Comparison of ENCODE assay signal across 30 cellular contexts in the genomic region with DNA sequence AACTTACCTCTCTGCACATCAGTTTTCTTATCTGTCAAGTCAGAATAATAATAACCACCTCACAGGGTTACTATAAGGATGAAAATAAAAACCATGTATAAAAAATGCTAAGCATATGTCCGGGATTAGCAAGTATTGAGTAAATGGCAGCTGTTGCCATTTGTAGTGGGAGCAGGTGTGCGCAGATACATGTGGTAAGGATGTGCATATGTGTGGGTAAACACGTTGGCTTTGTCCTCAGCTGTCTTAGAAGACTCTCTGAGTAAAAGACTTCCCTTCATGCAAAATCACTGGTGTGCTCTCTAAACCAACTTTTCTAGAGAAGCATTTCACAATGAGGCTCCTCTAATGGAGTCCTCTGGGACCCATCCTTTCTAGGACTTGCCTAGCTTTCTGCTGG.
"Had no signal": no experiment of that assay in that cellular context is flagged by ENCODE, and none has a peak within 500 bp of the region (broad histone marks: within the 10 kb centered on the region; RNA-seq: fewer than 3 reads in every experiment).

No MANE protein-coding gene starts in this region.

- H3K9me3 ChIP-seq: adrenal gland, body of pancreas, esophagus muscularis mucosa, ovary, right lobe of liver, testis had no signal

- H3K27ac ChIP-seq: adrenal gland, body of pancreas, esophagus muscularis mucosa, foreskin keratinocyte, heart left ventricle, ovary, right lobe of liver, skin epidermis, testis, VCaP had no signal

- DNase-seq: activated CD4-positive, alpha-beta memory T cell treated with anti-CD3 and anti-CD28 coated beads for 36 hours; activated CD4-positive, alpha-beta T cell treated with anti-CD3 and anti-CD28 coated beads, Interleukin-2, amount 10 ng/mL, durations not matched to agents 24 days and 14 days; activated CD8-positive, alpha-beta memory T cell treated with anti-CD3 and anti-CD28 coated beads, Interleukin-2, amount 50 U/mL, for 4 hours; activated effector memory CD4-positive, alpha-beta T cell treated with anti-CD3 and anti-CD28 coated beads, Interleukin-2, amount 50 U/mL, for 16 hours; activated naive CD4-positive, alpha-beta T cell treated with anti-CD3 and anti-CD28 coated beads for 36 hours; activated naive CD8-positive, alpha-beta T cell treated with anti-CD3 and anti-CD28 coated beads for 36 hours; activated T-cell treated with anti-CD3 and anti-CD28 coated beads, Interleukin-2, amount 50 U/mL, for 1 hour; adrenal gland; aorta; body of pancreas; dermis blood vessel endothelial cell; effector CD4-positive, alpha-beta T cell; foreskin keratinocyte; heart left ventricle; hypothalamus; immature natural killer cell; kidney; left colon; mammary epithelial cell; naive thymus-derived CD4-positive, alpha-beta T cell; ovary; right lobe of liver; stimulated activated CD4-positive, alpha-beta T cell treated with anti-CD3 and anti-CD28 coated beads, Interleukin-12 subunit alpha, Interleukin-12 subunit beta, amount 100 ng/mL, for 4 hours; stimulated activated CD4-positive, alpha-beta T cell treated with anti-CD3 and anti-CD28 coated beads, Interleukin-4, amount 100 ng/mL, for 1 hour; stimulated activated naive CD8-positive, alpha-beta T cell treated with anti-CD3 and anti-CD28 coated beads, Interleukin-15, Interleukin-2, amounts not matched to agents 100 U/mL and 50 U/mL, for 24 hours; testis; trophoblast cell had no signal

- H3K27me3 ChIP-seq: adrenal gland, body of pancreas, esophagus muscularis mucosa, foreskin keratinocyte, heart left ventricle, ovary, right lobe of liver, testis had no signal

- H3K36me3 ChIP-seq: adrenal gland, esophagus muscularis mucosa, heart left ventricle, ovary, right lobe of liver had no signal

- H3K4me1 ChIP-seq: adrenal gland, body of pancreas, esophagus muscularis mucosa, foreskin keratinocyte, heart left ventricle, right lobe of liver, testis had no signal

- H3K4me3 ChIP-seq: adrenal gland, body of pancreas, esophagus muscularis mucosa, heart left ventricle, ovary, right lobe of liver, skin epidermis, testis had no signal
